ENCODE assay signal across 8 cellular contexts in genomic region chr10:21490028-21490427, GRCh38. TPM values are rescaled to one million over a fixed set of nuclear protein-coding genes. Genes with fewer than 3 reads are reported as not detected.
"Had no signal": no experiment of that assay in that cellular context is flagged by ENCODE, and none has a peak within 500 bp of the region (broad histone marks: within the 10 kb centered on the region; RNA-seq: fewer than 3 reads in every experiment).

No MANE protein-coding gene starts in this region.

- H3K27ac Mint-ChIP-seq: GM23338, IgD-negative memory B cell had no signal

- FAIRE-seq: H1, H54, HepG2 had no signal

- ATAC-seq: GM23338, HepG2 had no signal

- DNase-seq: H9, HCEC 1CT had no signal

- H3K4me3 Mint-ChIP-seq: GM23338, H9, IgD-negative memory B cell had no signal

- H3K27ac ChIP-seq: HL-60 had no signal

- H3K4me3 ChIP-seq: GM23338 had no signal

- H2AFZ ChIP-seq: GM23338 had no signal

- H3K4me2 ChIP-seq: GM23338 had no signal

- H3K9me3 Mint-ChIP-seq: GM23338, H9, IgD-negative memory B cell had no signal

RNA-seq across cellular contexts. Expression of gene SKIDA1, which starts 35.5 kb away (rescaled TPM):
- polyA plus RNA-seq: IgD-negative memory B cell had no signal
